8 cellular contexts compared by ENCODE assay signal in genomic region chr6:6712979-6713514, GRCh38.
DNase-seq lines count a peak whose midpoint lies in the region; ATAC-seq and TF ChIP-seq lines count a peak whose summit lies in the region.

No MANE protein-coding gene starts in this region.

- peak; percentile 27 for DNase-seq in activated CD4-positive, alpha-beta T cell treated with anti-CD3 and anti-CD28 coated beads, Interleukin-2, amount 10 ng/mL, durations not matched to agents 7 days and 5 days
- DNase-seq in activated CD4-positive, alpha-beta T cell treated with anti-CD3 and anti-CD28 coated beads, Interleukin-2, amount 50 U/mL, for 48 hours: no peak
- DNase-seq in RWPE2 (ENCODE audit: low spot score) (no peak), right cardiac atrium (peak in 1 of 3 donors; percentile 60), transverse colon (no peak), cerebellar nuclear complex (lab: John Stamatoyannopoulos, UW) (no peak), cerebellar cortex (ENCODE audit: low spot score) (no peak), NCI-H748 treated with DMSO at 0.1 percent for 48 hours (lab: John Stamatoyannopoulos, UW) (no peak)

- intact Hi-C loops in right cardiac atrium (cut with DNase I): no loop called here
- intact Hi-C loops in transverse colon (cut with DNase I; ENCODE audit: low total_unique reads): no loop called here

- H3K4me1 ChIP-seq in RWPE2 (ENCODE audit: insufficient read depth, poor library complexity, severe bottlenecking) (peaks cover 13% of the 10 kb centered on the region), right cardiac atrium (ENCODE audit: control insufficient read depth, insufficient read depth, low read length) (peaks cover 10% of the 10 kb centered on the region), transverse colon (peaks cover 10 to 32% (median 22%) of the 10 kb centered on the region in 4 donors)

- H3K27me3 ChIP-seq in RWPE2 (ENCODE audit: insufficient read depth, poor library complexity, severe bottlenecking) (no peaks in the 10 kb centered on the region), right cardiac atrium (ENCODE audit: control insufficient read depth, insufficient read depth) (no peaks in the 10 kb centered on the region), transverse colon (no peaks in the 10 kb centered on the region)

- H3K4me3 ChIP-seq in RWPE2 (ENCODE audit: severe bottlenecking): no peak overlapping the region
- no peak overlapping the region for H3K4me3 ChIP-seq in right cardiac atrium (ENCODE audit: low read length)
- no peak overlapping the region for H3K4me3 ChIP-seq in transverse colon

- H3K4me1 Mint-ChIP-seq in activated CD4-positive, alpha-beta T cell treated with anti-CD3 and anti-CD28 coated beads, Interleukin-2, amount 10 ng/mL, durations not matched to agents 7 days and 5 days: peaks cover 44% of the 10 kb centered on the region

- POLR2A ChIA-PET in activated CD4-positive, alpha-beta T cell treated with anti-CD3 and anti-CD28 coated beads, Interleukin-2, amount 10 ng/mL, durations not matched to agents 7 days and 5 days (lab: Charles Lee): no interaction called here

- H3K27me3 Mint-ChIP-seq in activated CD4-positive, alpha-beta T cell treated with anti-CD3 and anti-CD28 coated beads, Interleukin-2, amount 10 ng/mL, durations not matched to agents 7 days and 5 days: peaks cover 14% of the 10 kb centered on the region

- H3K9me3 Mint-ChIP-seq in activated CD4-positive, alpha-beta T cell treated with anti-CD3 and anti-CD28 coated beads, Interleukin-2, amount 10 ng/mL, durations not matched to agents 7 days and 5 days: no peaks in the 10 kb centered on the region

- ATAC-seq in RWPE2 (ENCODE audit: low read depth): peak; percentile 30
- ATAC-seq in right cardiac atrium: peak; percentile 22 to 41

- no peak for TF ChIP-seq POLR2A in transverse colon (IDR thresholded peaks at IDR 0.05)

- 41% methylated on average over 12 of the region's 12 CpGs for WGBS in right cardiac atrium
- WGBS in transverse colon (ENCODE audit: low coverage in 1 of 2), 2 donors: 31 to 44% methylated on average over 6 to 12 of the region's 12 CpGs

- peak overlapping the region; percentile 77 for H3K27ac ChIP-seq in RWPE2 (ENCODE audit: poor library complexity, severe bottlenecking)
- peak overlapping the region; percentile 32 for H3K27ac ChIP-seq in right cardiac atrium (ENCODE audit: low read length)
- peak overlapping the region; percentile 66 to 83 (median 78) for H3K27ac ChIP-seq in transverse colon

- CTCF ChIA-PET in activated CD4-positive, alpha-beta T cell treated with anti-CD3 and anti-CD28 coated beads, Interleukin-2, amount 10 ng/mL, durations not matched to agents 7 days and 5 days (lab: Charles Lee): interaction anchor here (1.0 to 3.6 kb wide), 2 partner anchors 10 to 16 kb away, joined by 3 to 19 read pairs; no protein-coding TSS in a partner anchor

- H3K9me3 ChIP-seq in RWPE2 (ENCODE audit: severe bottlenecking): no peaks in the 10 kb centered on the region
- H3K9me3 ChIP-seq in right cardiac atrium (ENCODE audit: control insufficient read depth, low read length): no peaks in the 10 kb centered on the region
- H3K9me3 ChIP-seq in transverse colon: no peaks in the 10 kb centered on the region

- peak overlapping the region; percentile 67 for H3K27ac Mint-ChIP-seq in activated CD4-positive, alpha-beta T cell treated with anti-CD3 and anti-CD28 coated beads, Interleukin-2, amount 10 ng/mL, durations not matched to agents 7 days and 5 days

- TF ChIP-seq CTCF in RWPE2 (IDR thresholded peaks at IDR 0.05; ENCODE audit: poor library complexity, severe bottlenecking): no peak
- TF ChIP-seq CTCF in transverse colon (IDR thresholded peaks at IDR 0.05): no peak

- in situ Hi-C loops in transverse colon (cut with MboI; ENCODE audit: low pct_ligation_motif_present in 1 of 4, low pct_unique_long_range_greater_than_20kb in 1 of 4, low sequenced_read_pairs in 3 of 4): loop anchor here in 1 of 4 donors (25.0 kb wide), 1 partner anchor 524 kb away; no protein-coding TSS in a partner anchor

- H3K36me3 ChIP-seq in RWPE2 (ENCODE audit: low read depth): no peaks in the 10 kb centered on the region
- H3K36me3 ChIP-seq in transverse colon: no peaks in the 10 kb centered on the region

- no peaks in the 10 kb centered on the region for H3K36me3 Mint-ChIP-seq in activated CD4-positive, alpha-beta T cell treated with anti-CD3 and anti-CD28 coated beads, Interleukin-2, amount 10 ng/mL, durations not matched to agents 7 days and 5 days (ENCODE audit: low read depth)

- no peak overlapping the region for H3K4me3 Mint-ChIP-seq in activated CD4-positive, alpha-beta T cell treated with anti-CD3 and anti-CD28 coated beads, Interleukin-2, amount 10 ng/mL, durations not matched to agents 7 days and 5 days

- TF ChIP-seq EP300 in transverse colon (IDR thresholded peaks at IDR 0.05; ENCODE audit: low read depth): no peak
